ENCODE assay signal across 8 cellular contexts in genomic region chr2:197435598-197436435, GRCh38. TPM values are rescaled to one million over a fixed set of nuclear protein-coding genes. Genes with fewer than 3 reads are reported as not detected.
DNase-seq lines count a peak whose midpoint lies in the region; ATAC-seq and TF ChIP-seq lines count a peak whose summit lies in the region.

No MANE protein-coding gene starts in this region.

- H3K9me3 ChIP-seq in DOHH2 (ENCODE audit: control insufficient read depth, insufficient read depth, low read length) (no peaks in the 10 kb centered on the region), adrenal gland (replicated peaks in 1 of 3) (no peaks in the 10 kb centered on the region), tibial nerve (no peaks in the 10 kb centered on the region)

- no peak for DNase-seq in adrenal gland
- DNase-seq in left lobe of liver (ENCODE audit: low spot score) = no peak
- DNase-seq in tibial nerve (ENCODE audit: low spot score in 2 of 2) = no peak
- no peak for DNase-seq in activated CD4-positive, alpha-beta T cell treated with anti-CD3 and anti-CD28 coated beads, Interleukin-2, amount 50 U/mL, for 48 hours
- DNase-seq in NCI-H1436 treated with DMSO at 0.1 percent for 48 hours (lab: John Stamatoyannopoulos, UW) = no peak

- ATAC-seq in HG03196 (IDR thresholded peaks at IDR 0.05; ENCODE audit: unreplicated experiment) (peak; percentile 6), left lobe of liver (peak; percentile 17), GM18520 (IDR thresholded peaks at IDR 0.05; ENCODE audit: unreplicated experiment) (no peak)

- H3K27ac ChIP-seq in DOHH2 (ENCODE audit: low read depth, low read length) (peak overlapping the region; percentile 66), adrenal gland (peak overlapping the region; percentile 84 to 99 (median 98)), tibial nerve (peak overlapping the region; percentile 94 to 98 (median 98))

- TF ChIP-seq CTCF in DOHH2 (IDR thresholded peaks at IDR 0.05; ENCODE audit: low read depth, low read length, poor library complexity, severe bottlenecking) (no peak), adrenal gland (IDR thresholded peaks at IDR 0.05) (no peak), tibial nerve (IDR thresholded peaks at IDR 0.05) (no peak)

- peaks cover 55% of the 10 kb centered on the region for H3K79me2 ChIP-seq in DOHH2 (ENCODE audit: control insufficient read depth, low read length)

- 24 to 25% (median 24%) methylated on average over 17 of the region's 17 CpGs for WGBS in adrenal gland, 4 donors
- 36 to 38% methylated on average over 17 of the region's 17 CpGs for WGBS in tibial nerve, 2 donors

- H3K27me3 ChIP-seq in DOHH2 (ENCODE audit: control insufficient read depth, low read length) = no peaks in the 10 kb centered on the region
- no peaks in the 10 kb centered on the region for H3K27me3 ChIP-seq in adrenal gland
- H3K27me3 ChIP-seq in tibial nerve = no peaks in the 10 kb centered on the region

- intact Hi-C loops in adrenal gland (cut with DNase I) = no loop called here

- TF ChIP-seq POLR2A in adrenal gland (IDR thresholded peaks at IDR 0.05) (no peak), tibial nerve (IDR thresholded peaks at IDR 0.05) (no peak)

- no peaks in the 10 kb centered on the region for H3K9me2 ChIP-seq in DOHH2 (replicated peaks; ENCODE audit: control insufficient read depth, low read length)

- H3K36me3 ChIP-seq in DOHH2 (ENCODE audit: control insufficient read depth, low read length) (peaks cover 35% of the 10 kb centered on the region), adrenal gland (replicated peaks in 1 of 2) (no peaks in the 10 kb centered on the region), tibial nerve (no peaks in the 10 kb centered on the region)

- H3K4me2 ChIP-seq in DOHH2 (ENCODE audit: low read length) = peak overlapping the region; percentile 85

- peaks cover 33% of the 10 kb centered on the region for H3K4me1 ChIP-seq in DOHH2 (ENCODE audit: control insufficient read depth, low read length)
- peaks cover 32 to 35% of the 10 kb centered on the region in 2 donors for H3K4me1 ChIP-seq in adrenal gland (replicated peaks in 1 of 2)
- peaks cover 0 to 40% (median 34%) of the 10 kb centered on the region in 4 donors for H3K4me1 ChIP-seq in tibial nerve

- peaks cover 28% of the 10 kb centered on the region for H4K20me1 ChIP-seq in DOHH2 (ENCODE audit: control insufficient read depth, insufficient read depth, low read depth, low read length)

- H3K4me3 ChIP-seq in DOHH2 (ENCODE audit: low read length) (peak overlapping the region; percentile 88), adrenal gland (peak overlapping the region in 3 of 4 donors; percentile 36 to 82 (median 56)), tibial nerve (peak overlapping the region; percentile 63 to 100 (median 80))

- TF ChIP-seq EP300 in tibial nerve (IDR thresholded peaks at IDR 0.05) = no peak

- no peaks in the 10 kb centered on the region for H3F3A ChIP-seq in DOHH2 (ENCODE audit: control insufficient read depth, insufficient read depth)

RNA-seq across cellular contexts. Expression of gene SF3B1, which starts 1.0 kb away (rescaled TPM):
- total RNA-seq in adrenal gland (100 to 1,000 TPM in 7 of 8 donors, 10 to 100 TPM in 1; 91.1 to 507 (median 245) TPM), left lobe of liver (83.5 TPM), tibial nerve (100 to 1,000 TPM; 274 to 335 (median 303) TPM)
- polyA plus RNA-seq in adrenal gland = 100 to 1,000 TPM; 248 to 564 (median 548) TPM

RNA-seq across cellular contexts. Expression of gene COQ10B, which starts 17.5 kb away (rescaled TPM):
- total RNA-seq in adrenal gland (10 to 100 TPM; 31.4 to 63.5 (median 37.8) TPM), left lobe of liver (11.4 TPM), tibial nerve (10 to 100 TPM; 17.8 to 21.0 (median 19.1) TPM)
- 10 to 100 TPM; 22.3 to 58.8 (median 27.4) TPM for polyA plus RNA-seq in adrenal gland
